Comparison of ENCODE assay signal across 13 cellular contexts in genomic region chr7:3575753-3576531, GRCh38.
"Had no signal": no experiment of that assay in that cellular context is flagged by ENCODE, and none has a peak within 500 bp of the region (broad histone marks: within the 10 kb centered on the region; RNA-seq: fewer than 3 reads in every experiment).

No MANE protein-coding gene starts in this region.

- ATAC-seq: gastroesophageal sphincter; stimulated activated effector memory CD8-positive, alpha-beta T cell treated with anti-CD3 and anti-CD28 coated beads, Interleukin-12 subunit alpha, Interleukin-12 subunit beta, amount 100 ng/mL, for 72 hours had no signal

- H3K27ac ChIP-seq: dorsolateral prefrontal cortex, gastroesophageal sphincter, neural progenitor cell, ovary had no signal

- H3K36me3 ChIP-seq: gastroesophageal sphincter, neural progenitor cell, ovary had no signal

- FAIRE-seq: islet of Langerhans had no signal

- H3K4me3 ChIP-seq: dorsolateral prefrontal cortex, gastroesophageal sphincter, neural progenitor cell, ovary had no signal

- H3K9me3 ChIP-seq: ovary had no signal

- DNase-seq: activated naive CD4-positive, alpha-beta T cell treated with Interleukin-2 at 50 U/mL for 16 hours; activated T-cell treated with anti-CD3 and anti-CD28 coated beads for 4 hours; anterior cingulate cortex; dorsolateral prefrontal cortex; midbrain; naive B cell; ovary; stimulated activated CD4-positive, alpha-beta T cell treated with anti-CD3 and anti-CD28 coated beads, Interleukin-12 subunit alpha, Interleukin-12 subunit beta, amount 100 ng/mL, for 4 hours; stimulated activated CD4-positive, alpha-beta T cell treated with anti-CD3 and anti-CD28 coated beads, Interleukin-2, amount 100 ng/mL, for 24 hours had no signal

- H3K27me3 ChIP-seq: gastroesophageal sphincter, neural progenitor cell, ovary had no signal

- H3K4me1 ChIP-seq: gastroesophageal sphincter had no signal
